In the genomic region with DNA sequence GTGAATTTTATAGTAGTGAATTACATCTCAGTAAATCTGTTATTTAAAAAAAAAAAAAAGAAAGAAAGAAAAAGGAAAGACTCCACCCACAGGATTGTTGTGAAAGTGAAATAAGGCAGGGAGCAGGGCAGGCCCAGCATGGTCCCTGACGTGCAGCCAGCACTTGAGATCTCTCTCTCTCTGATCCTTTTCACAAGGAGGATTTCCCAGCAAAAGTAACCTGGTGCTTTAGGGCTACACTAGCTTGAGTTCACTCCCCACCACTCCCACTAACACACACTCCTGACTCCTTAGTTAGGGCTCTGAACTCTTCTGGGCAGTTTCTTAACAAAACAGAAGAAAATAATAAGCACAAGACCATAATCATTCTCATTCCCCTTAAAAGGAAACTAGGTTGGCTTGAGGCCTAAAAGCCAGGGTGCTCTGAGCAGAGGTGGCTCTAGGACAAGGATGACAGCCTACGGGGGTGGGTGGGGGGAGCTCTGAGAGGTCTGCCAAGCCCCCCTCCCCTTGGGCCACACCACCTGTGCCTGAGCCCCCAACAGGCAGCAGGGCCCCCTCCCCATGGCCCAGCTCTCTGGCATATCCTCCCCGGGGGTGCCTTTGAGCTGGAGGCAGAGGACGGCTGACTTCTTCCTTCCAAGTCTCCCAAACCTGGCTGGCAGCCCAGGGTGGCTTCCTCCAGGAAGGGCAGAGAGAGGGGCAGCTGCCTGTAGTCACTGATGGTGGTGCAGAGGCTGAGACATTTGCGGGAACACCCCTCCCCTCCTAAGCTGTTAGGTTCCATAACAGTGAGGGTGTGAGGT, we compare ENCODE assay signal across 8 cellular contexts.
DNase-seq lines count a peak whose midpoint lies in the region; ATAC-seq, FAIRE-seq and TF ChIP-seq lines count a peak whose summit lies in the region.

No MANE protein-coding gene starts in this region.

- peak; percentile 57 for DNase-seq in NCI-H2029 (lab: John Stamatoyannopoulos, UW)
- DNase-seq in fibroblast of pulmonary artery (ENCODE audit: low read depth) = peak; percentile 77
- DNase-seq in retinal pigment epithelial cell (ENCODE audit: low read depth) = peak; percentile 72
- no peak for DNase-seq in activated CD4-positive, alpha-beta T cell treated with anti-CD3 and anti-CD28 coated beads for 4 hours

- no peak for ATAC-seq in GM18517 (IDR thresholded peaks at IDR 0.05; ENCODE audit: unreplicated experiment)
- ATAC-seq in HG03565 (IDR thresholded peaks at IDR 0.05; ENCODE audit: unreplicated experiment) = no peak
- ATAC-seq in GM21528 (IDR thresholded peaks at IDR 0.05; ENCODE audit: low FRiP score, unreplicated experiment) = no peak

- H3K4me3 ChIP-seq in fibroblast of pulmonary artery (replicated peaks; ENCODE audit: low read depth, low read length) (no peak overlapping the region), retinal pigment epithelial cell (ENCODE audit: low read length) (no peak overlapping the region)

- peak; percentile 53 for FAIRE-seq in G401.6 (lab: Jason Lieb, UNC)

- no peak for TF ChIP-seq CTCF in fibroblast of pulmonary artery (IDR thresholded peaks at IDR 0.05; ENCODE audit: low read length, missing control alignments)
- TF ChIP-seq CTCF in retinal pigment epithelial cell (conservative IDR thresholded peaks at IDR 0.05; ENCODE audit: low read depth, low read length) = no peak

Comparison
In these comparisons a context has a peak if more than half of its experiments do, and no peak if none do; other contexts are left out.
1. DNase-seq: peak in NCI-H2029 (single experiment), fibroblast of pulmonary artery (single experiment) and retinal pigment epithelial cell (single experiment); none in activated CD4-positive, alpha-beta T cell treated with anti-CD3 and anti-CD28 coated beads for 4 hours (0 of 2).